1 cellular context compared by ENCODE assay signal in the genomic region with DNA sequence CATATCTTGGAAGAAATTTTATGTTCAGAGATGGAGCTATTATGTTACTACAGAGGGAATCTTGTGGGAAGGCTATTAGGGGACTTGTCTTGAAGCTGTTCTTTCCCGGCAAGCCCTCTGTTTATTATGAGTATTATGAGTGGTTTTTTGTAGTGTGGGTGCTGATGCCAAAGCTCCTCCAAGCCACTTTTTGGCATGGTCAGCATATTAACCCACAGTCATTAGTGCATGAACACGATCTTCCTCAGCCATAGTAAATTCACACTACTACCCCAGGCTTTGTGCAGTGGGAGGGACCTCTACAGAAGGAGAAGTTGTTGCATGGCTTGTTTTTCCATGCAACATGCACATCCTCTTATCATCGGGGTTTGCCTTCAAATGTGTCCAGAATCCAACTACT.
TF ChIP-seq lines count a peak whose summit lies in the region.

No MANE protein-coding gene starts in this region.

TF ChIP-seq in K562, 482 proteins besides CTCF, POLR2A, EP300 and RAD21 (continued from another document):
- TF ChIP-seq RBM14 (IDR thresholded peaks at IDR 0.05; ENCODE audit: borderline replicate concordance, insufficient read depth, low read depth, low read length) (no peak), TCFL5 (CRISPR knock-in tag; conservative IDR thresholded peaks at IDR 0.05) (no peak), MAFK (IDR thresholded peaks at IDR 0.05; ENCODE audit: low read length) (peak; percentile 51; the same call in 1 of the 2 replicates), C11orf30 (IDR thresholded peaks at IDR 0.05; ENCODE audit: low read depth) (peak; percentile 70), DNMT1 (IDR thresholded peaks at IDR 0.05) (no peak), HIVEP1 (CRISPR knock-in tag; IDR thresholded peaks at IDR 0.05) (no peak), NR2C1 (IDR thresholded peaks at IDR 0.05) (no peak), NR2C1 (tag; IDR thresholded peaks at IDR 0.05) (no peak), FOS (IDR thresholded peaks at IDR 0.05; ENCODE audit: extremely low read depth, insufficient read length) (no peak), FOXK2 (conservative IDR thresholded peaks at IDR 0.05 in 1 of 2, IDR thresholded peaks at IDR 0.05 in 1 of 2; ENCODE audit: low read depth in 2 of 2) (no peak), RNF2 (IDR thresholded peaks at IDR 0.05) (no peak), ZNF316 (IDR thresholded peaks at IDR 0.05) (peak; percentile 81), MEF2A (IDR thresholded peaks at IDR 0.05; ENCODE audit: control insufficient read depth, low read depth, low read length) (no peak), MAFG (tag; conservative IDR thresholded peaks at IDR 0.05) (peak; percentile 53), MIER1 (IDR thresholded peaks at IDR 0.05; ENCODE audit: low read depth) (no peak), NFRKB (IDR thresholded peaks at IDR 0.05; ENCODE audit: low read depth) (no peak)
- TF ChIP-seq, protein P1, sequence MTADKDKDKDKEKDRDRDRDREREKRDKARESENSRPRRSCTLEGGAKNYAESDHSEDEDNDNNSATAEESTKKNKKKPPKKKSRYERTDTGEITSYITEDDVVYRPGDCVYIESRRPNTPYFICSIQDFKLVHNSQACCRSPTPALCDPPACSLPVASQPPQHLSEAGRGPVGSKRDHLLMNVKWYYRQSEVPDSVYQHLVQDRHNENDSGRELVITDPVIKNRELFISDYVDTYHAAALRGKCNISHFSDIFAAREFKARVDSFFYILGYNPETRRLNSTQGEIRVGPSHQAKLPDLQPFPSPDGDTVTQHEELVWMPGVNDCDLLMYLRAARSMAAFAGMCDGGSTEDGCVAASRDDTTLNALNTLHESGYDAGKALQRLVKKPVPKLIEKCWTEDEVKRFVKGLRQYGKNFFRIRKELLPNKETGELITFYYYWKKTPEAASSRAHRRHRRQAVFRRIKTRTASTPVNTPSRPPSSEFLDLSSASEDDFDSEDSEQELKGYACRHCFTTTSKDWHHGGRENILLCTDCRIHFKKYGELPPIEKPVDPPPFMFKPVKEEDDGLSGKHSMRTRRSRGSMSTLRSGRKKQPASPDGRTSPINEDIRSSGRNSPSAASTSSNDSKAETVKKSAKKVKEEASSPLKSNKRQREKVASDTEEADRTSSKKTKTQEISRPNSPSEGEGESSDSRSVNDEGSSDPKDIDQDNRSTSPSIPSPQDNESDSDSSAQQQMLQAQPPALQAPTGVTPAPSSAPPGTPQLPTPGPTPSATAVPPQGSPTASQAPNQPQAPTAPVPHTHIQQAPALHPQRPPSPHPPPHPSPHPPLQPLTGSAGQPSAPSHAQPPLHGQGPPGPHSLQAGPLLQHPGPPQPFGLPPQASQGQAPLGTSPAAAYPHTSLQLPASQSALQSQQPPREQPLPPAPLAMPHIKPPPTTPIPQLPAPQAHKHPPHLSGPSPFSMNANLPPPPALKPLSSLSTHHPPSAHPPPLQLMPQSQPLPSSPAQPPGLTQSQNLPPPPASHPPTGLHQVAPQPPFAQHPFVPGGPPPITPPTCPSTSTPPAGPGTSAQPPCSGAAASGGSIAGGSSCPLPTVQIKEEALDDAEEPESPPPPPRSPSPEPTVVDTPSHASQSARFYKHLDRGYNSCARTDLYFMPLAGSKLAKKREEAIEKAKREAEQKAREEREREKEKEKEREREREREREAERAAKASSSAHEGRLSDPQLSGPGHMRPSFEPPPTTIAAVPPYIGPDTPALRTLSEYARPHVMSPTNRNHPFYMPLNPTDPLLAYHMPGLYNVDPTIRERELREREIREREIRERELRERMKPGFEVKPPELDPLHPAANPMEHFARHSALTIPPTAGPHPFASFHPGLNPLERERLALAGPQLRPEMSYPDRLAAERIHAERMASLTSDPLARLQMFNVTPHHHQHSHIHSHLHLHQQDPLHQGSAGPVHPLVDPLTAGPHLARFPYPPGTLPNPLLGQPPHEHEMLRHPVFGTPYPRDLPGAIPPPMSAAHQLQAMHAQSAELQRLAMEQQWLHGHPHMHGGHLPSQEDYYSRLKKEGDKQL (CRISPR knock-in tag; IDR thresholded peaks at IDR 0.05; ENCODE audit: borderline replicate concordance): no peak
- TF ChIP-seq, protein P2, sequence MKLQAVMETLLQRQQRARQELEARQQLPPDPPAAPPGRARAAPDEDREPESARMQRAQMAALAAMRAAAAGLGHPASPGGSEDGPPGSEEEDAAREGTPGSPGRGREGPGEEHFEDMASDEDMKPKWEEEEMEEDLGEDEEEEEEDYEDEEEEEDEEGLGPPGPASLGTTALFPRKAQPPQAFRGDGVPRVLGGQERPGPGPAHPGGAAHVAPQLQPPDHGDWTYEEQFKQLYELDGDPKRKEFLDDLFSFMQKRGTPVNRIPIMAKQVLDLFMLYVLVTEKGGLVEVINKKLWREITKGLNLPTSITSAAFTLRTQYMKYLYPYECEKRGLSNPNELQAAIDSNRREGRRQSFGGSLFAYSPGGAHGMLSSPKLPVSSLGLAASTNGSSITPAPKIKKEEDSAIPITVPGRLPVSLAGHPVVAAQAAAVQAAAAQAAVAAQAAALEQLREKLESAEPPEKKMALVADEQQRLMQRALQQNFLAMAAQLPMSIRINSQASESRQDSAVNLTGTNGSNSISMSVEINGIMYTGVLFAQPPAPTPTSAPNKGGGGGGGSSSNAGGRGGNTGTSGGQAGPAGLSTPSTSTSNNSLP (IDR thresholded peaks at IDR 0.05; ENCODE audit: borderline replicate concordance, low read depth, low read length): no peak
